In genomic region chr15:33283603-33284002, GRCh38 we compare ENCODE assay signal across 28 cellular contexts. TPM values are rescaled to one million over a fixed set of nuclear protein-coding genes. Genes with fewer than 3 reads are reported as not detected.
"Had no signal": no experiment of that assay in that cellular context is flagged by ENCODE, and none has a peak within 500 bp of the region (broad histone marks: within the 10 kb centered on the region; RNA-seq: fewer than 3 reads in every experiment).

No MANE protein-coding gene starts in this region.

- H3K27ac ChIP-seq: Peyer's patch, SJSA1 had no signal

- H3K27me3 ChIP-seq: MG63, Peyer's patch, SJSA1 had no signal

- H3K4me1 ChIP-seq: Peyer's patch had no signal

- H3K9me3 ChIP-seq: MG63, Peyer's patch, SJSA1, SK-N-SH had no signal

- ATAC-seq: activated CD8-positive, alpha-beta T cell treated with anti-CD3 and anti-CD28 coated beads for 36 hours; activated T-cell treated with anti-CD3 and anti-CD28 coated beads, Interleukin-2, amount 50 U/mL, for 72 hours; activated T-helper 17 cell treated with anti-CD3 and anti-CD28 coated beads, Interleukin-2, amount 50 U/mL, for 72 hours; PC-3 had no signal

- H3K4me3 ChIP-seq: MG63, Peyer's patch, SJSA1 had no signal

- DNase-seq: activated CD4-positive, alpha-beta T cell treated with anti-CD3 and anti-CD28 coated beads, Interleukin-2, amount 10 ng/mL, durations not matched to agents 24 days and 14 days; activated CD4-positive, alpha-beta T cell treated with anti-CD3 and anti-CD28 coated beads, Interleukin-2, amount 50 U/mL, for 4 hours; activated CD8-positive, alpha-beta T cell treated with anti-CD3 and anti-CD28 coated beads for 36 hours; activated effector memory CD4-positive, alpha-beta T cell treated with anti-CD3 and anti-CD28 coated beads, Interleukin-2, amount 50 U/mL, for 16 hours; activated naive CD4-positive, alpha-beta T cell; activated naive CD4-positive, alpha-beta T cell treated with anti-CD3 and anti-CD28 coated beads, Interleukin-2, amount 50 U/mL, for 16 hours; activated naive CD8-positive, alpha-beta T cell treated with anti-CD3 and anti-CD28 coated beads, Interleukin-2, amount 10 ng/mL, durations not matched to agents 7 days and 5 days; activated T-cell treated with anti-CD3 and anti-CD28 coated beads, Interleukin-2, amount 50 U/mL, for 1 hour; activated T-cell treated with anti-CD3 and anti-CD28 coated beads, Interleukin-2, amount 50 U/mL, for 72 hours; amygdala; Karpas-422; KBM-7; MG63; NCI-H1048; NCI-H1105 treated with DMSO at 0.1 percent for 48 hours; NCI-H1436; NCI-H1694 treated with DMSO at 0.1 percent for 48 hours; NCI-H345; NCI-H524 treated with DMSO at 0.1 percent for 48 hours; Peyer's patch; RPMI8226; SHP77 treated with DMSO at 0.1 percent for 48 hours; SK-N-SH had no signal

- H3K36me3 ChIP-seq: MG63, Peyer's patch, SJSA1 had no signal

RNA-seq across cellular contexts. Expression of gene RYR3, which starts 27.2 kb away (rescaled TPM):
- total RNA-seq: activated CD4-positive, alpha-beta T cell treated with anti-CD3 and anti-CD28 coated beads, Interleukin-2, amount 10 ng/mL, durations not matched to agents 24 days and 14 days; activated CD8-positive, alpha-beta memory T cell treated with anti-CD3 and anti-CD28 coated beads for 36 hours; activated CD8-positive, alpha-beta T cell treated with anti-CD3 and anti-CD28 coated beads for 36 hours; activated naive CD8-positive, alpha-beta T cell treated with anti-CD3 and anti-CD28 coated beads, Interleukin-2, amount 10 ng/mL, durations not matched to agents 7 days and 5 days; activated T-cell treated with anti-CD3 and anti-CD28 coated beads, Interleukin-2, amount 50 U/mL, for 72 hours; activated T-helper 17 cell treated with anti-CD3 and anti-CD28 coated beads, Interleukin-2, amount 50 U/mL, for 72 hours; NCI-H460; PC-3 had no signal
